Comparison of ENCODE assay signal across 17 cellular contexts in genomic region chr10:102619281-102619981, GRCh38. TPM values are rescaled to one million over a fixed set of nuclear protein-coding genes. Genes with fewer than 3 reads are reported as not detected.
DNase-seq lines count a peak whose midpoint lies in the region; ATAC-seq and TF ChIP-seq lines count a peak whose summit lies in the region.
"Had no signal": no experiment of that assay in that cellular context is flagged by ENCODE, and none has a peak within 500 bp of the region (broad histone marks: within the 10 kb centered on the region; RNA-seq: fewer than 3 reads in every experiment).

No MANE protein-coding gene starts in this region.

- peak overlapping the region; percentile 32 to 89 (median 80) for H3K27ac ChIP-seq in heart right ventricle
- H3K27ac ChIP-seq in osteoblast (ENCODE audit: low read depth, low read length), result peak overlapping the region; percentile 75
- H3K27ac ChIP-seq in testis, result peak overlapping the region; percentile 50 to 57

- peaks cover 28 to 81% (median 52%) of the 10 kb centered on the region in 9 donors for H3K4me1 ChIP-seq in heart right ventricle
- H3K4me1 ChIP-seq in osteoblast (ENCODE audit: insufficient read depth, low read length), result peaks cover 32% of the 10 kb centered on the region
- H3K4me1 ChIP-seq in testis, result peaks cover 36% of the 10 kb centered on the region

- TF ChIP-seq CTCF in heart right ventricle (IDR thresholded peaks at IDR 0.05) (no peak), osteoblast (IDR thresholded peaks at IDR 0.05; ENCODE audit: extremely low read depth, low read depth, low read length) (no peak), testis (IDR thresholded peaks at IDR 0.05) (no peak)

- no peak overlapping the region for H3K4me3 ChIP-seq in heart right ventricle
- no peak overlapping the region for H3K4me3 ChIP-seq in osteoblast (ENCODE audit: insufficient read depth, low read length)
- no peak overlapping the region for H3K4me3 ChIP-seq in testis

- H3K4me2 ChIP-seq in osteoblast (ENCODE audit: insufficient read depth, low read length), result no peak overlapping the region

- H3K4me1 Mint-ChIP-seq in T-helper 17 cell, result peaks cover 14% of the 10 kb centered on the region

- H2AFZ ChIP-seq in osteoblast (ENCODE audit: low read length), result no peak overlapping the region

- H3K27me3 Mint-ChIP-seq in T-helper 17 cell, result no peaks in the 10 kb centered on the region
- H3K27me3 Mint-ChIP-seq: stimulated activated naive CD8-positive, alpha-beta T cell treated with anti-CD3 and anti-CD28 coated beads, Interleukin-15, Interleukin-2, amounts not matched to agents 100 ng/mL and 50 ng/mL, for 24 hours had no signal

- intact Hi-C loops in heart right ventricle (cut with DNase I), result no loop called here
- intact Hi-C loops in testis (cut with DNase I; ENCODE audit: low total_unique reads), result no loop called here

- WGBS in heart right ventricle, 2 donors, result 60 to 71% methylated on average over 14 of the region's 14 CpGs
- WGBS in testis, 2 donors, result 61 to 80% methylated on average over 8 to 14 of the region's 14 CpGs

- H3K4me3 Mint-ChIP-seq in T-helper 17 cell, result no peak overlapping the region
- H3K4me3 Mint-ChIP-seq: activated T-cell treated with anti-CD3 and anti-CD28 coated beads, Interleukin-2, amount 50 U/mL, for 72 hours; stimulated activated naive CD8-positive, alpha-beta T cell treated with anti-CD3 and anti-CD28 coated beads, Interleukin-15, Interleukin-2, amounts not matched to agents 100 ng/mL and 50 ng/mL, for 24 hours had no signal

- H3K27me3 ChIP-seq in heart right ventricle (no peaks in the 10 kb centered on the region), osteoblast (ENCODE audit: insufficient read depth, low read length) (no peaks in the 10 kb centered on the region), testis (no peaks in the 10 kb centered on the region)

- ATAC-seq in T-helper 17 cell (no peak), heart right ventricle (peak in 4 of 8 donors; percentile 7 to 24 (median 14)), GM18498 (IDR thresholded peaks at IDR 0.05; ENCODE audit: unreplicated experiment) (no peak)
- ATAC-seq: activated T-cell treated with anti-CD3 and anti-CD28 coated beads, Interleukin-2, amount 50 U/mL, for 72 hours had no signal

- TF ChIP-seq POLR2A in testis (IDR thresholded peaks at IDR 0.05), result no peak

- no peaks in the 10 kb centered on the region for H4K20me1 ChIP-seq in osteoblast (ENCODE audit: insufficient read depth, low read length)

- H3K36me3 Mint-ChIP-seq in T-helper 17 cell (ENCODE audit: low read depth), result no peaks in the 10 kb centered on the region

- no peaks in the 10 kb centered on the region for H3K79me2 ChIP-seq in osteoblast (ENCODE audit: insufficient read depth, low read length)

- H3K27ac Mint-ChIP-seq in T-helper 17 cell, result peak overlapping the region; percentile 71
- H3K27ac Mint-ChIP-seq: activated T-cell treated with anti-CD3 and anti-CD28 coated beads, Interleukin-2, amount 50 U/mL, for 72 hours; stimulated activated naive CD8-positive, alpha-beta T cell treated with anti-CD3 and anti-CD28 coated beads, Interleukin-15, Interleukin-2, amounts not matched to agents 100 ng/mL and 50 ng/mL, for 24 hours had no signal

- no peaks in the 10 kb centered on the region for H3K9me3 ChIP-seq in T-helper 17 cell (ENCODE audit: control insufficient read depth, low read length, poor library complexity, severe bottlenecking)
- H3K9me3 ChIP-seq in heart right ventricle, result no peaks in the 10 kb centered on the region
- H3K9me3 ChIP-seq in osteoblast (ENCODE audit: low read depth, low read length), result no peaks in the 10 kb centered on the region
- H3K9me3 ChIP-seq in testis, result no peaks in the 10 kb centered on the region

- peaks cover 0 to 45% (median 0%) of the 10 kb centered on the region in 9 donors for H3K36me3 ChIP-seq in heart right ventricle
- peaks cover 6% of the 10 kb centered on the region for H3K36me3 ChIP-seq in osteoblast (ENCODE audit: insufficient read depth, low read length)
- H3K36me3 ChIP-seq in testis (ENCODE audit: low read depth, missing control alignments), result no peaks in the 10 kb centered on the region

- no peak for DNase-seq in T-helper 17 cell
- DNase-seq in heart right ventricle, result no peak
- DNase-seq in osteoblast (ENCODE audit: insufficient read length, low spot score, missing footprints), result peak; percentile 60
- no peak for DNase-seq in testis
- DNase-seq in DMS114 treated with DMSO at 0.1 percent for 48 hours (lab: John Stamatoyannopoulos, UW; ENCODE audit: unreplicated experiment), result no peak
- no peak for DNase-seq in NCI-H2107 treated with DMSO at 0.1 percent for 48 hours (lab: John Stamatoyannopoulos, UW; ENCODE audit: unreplicated experiment)
- no peak for DNase-seq in dedifferentiated amniotic fluid mesenchymal stem cell (ENCODE audit: extremely low spot score)
- DNase-seq: activated CD4-positive, alpha-beta T cell treated with anti-CD3 and anti-CD28 coated beads for 48 hours; activated T-cell treated with anti-CD3 and anti-CD28 coated beads, Interleukin-2, amount 50 U/mL, for 72 hours; effector memory CD4-positive, alpha-beta T cell; foreskin fibroblast; Kasumi-1; NCI-H1694; NCI-H526 treated with DMSO at 0.1 percent for 48 hours; T-helper 2 cell had no signal

RNA-seq across cellular contexts. Expression of gene TRIM8, which starts 24.8 kb away (rescaled TPM):
- total RNA-seq in T-helper 17 cell (10 to 100 TPM; 63.6 to 73.0 TPM), heart right ventricle (100 to 1,000 TPM in 4 of 10 donors, 10 to 100 TPM in 6; 82.6 to 147 (median 90.4) TPM), osteoblast (107 and 126 TPM in 2 replicates), testis (100 to 1,000 TPM; 114 to 170 TPM)
- polyA plus RNA-seq in heart right ventricle (10 to 100 TPM; 27.9 to 67.0 TPM), testis (ENCODE audit: insufficient read depth, low read depth, low replicate concordance) (69.8 TPM)
